8 cellular contexts compared by ENCODE assay signal in genomic region chr2:65040414-65041261, GRCh38. TPM values are rescaled to one million over a fixed set of nuclear protein-coding genes. Genes with fewer than 3 reads are reported as not detected.
DNase-seq lines count a peak whose midpoint lies in the region; ATAC-seq and TF ChIP-seq lines count a peak whose summit lies in the region.

No MANE protein-coding gene starts in this region.

- peaks cover 4% of the 10 kb centered on the region for H3K9me3 ChIP-seq in RWPE2 (ENCODE audit: severe bottlenecking)
- H3K9me3 ChIP-seq in testis, result no peaks in the 10 kb centered on the region

- H3K4me1 ChIP-seq in RWPE2 (ENCODE audit: insufficient read depth, poor library complexity, severe bottlenecking) (no peaks in the 10 kb centered on the region), testis (no peaks in the 10 kb centered on the region)

- peak; percentile 91 for TF ChIP-seq CTCF in RWPE2 (IDR thresholded peaks at IDR 0.05; ENCODE audit: poor library complexity, severe bottlenecking)
- peak; percentile 88 for TF ChIP-seq CTCF in foreskin fibroblast (IDR thresholded peaks at IDR 0.05; ENCODE audit: low read depth, low read length)
- TF ChIP-seq CTCF in osteocyte (IDR thresholded peaks at IDR 0.05), result peak; percentile 95
- TF ChIP-seq CTCF in testis (IDR thresholded peaks at IDR 0.05), result peak; percentile 95 to 97 (median 95)

- intact Hi-C loops in testis (cut with DNase I; ENCODE audit: low total_unique reads), result loop anchor here (5.0 kb wide), 1 partner anchor 123 kb away; no protein-coding TSS in a partner anchor

- no peaks in the 10 kb centered on the region for H3K36me3 Mint-ChIP-seq in osteocyte (ENCODE audit: unreplicated experiment)

- no peak overlapping the region for H3K27ac Mint-ChIP-seq in osteocyte (ENCODE audit: unreplicated experiment)

- WGBS in testis, 2 donors, result 29 to 36% methylated on average over 13 of the region's 13 CpGs

- H3K4me3 ChIP-seq in RWPE2 (ENCODE audit: severe bottlenecking), result no peak overlapping the region
- peak overlapping the region; percentile 9 to 45 for H3K4me3 ChIP-seq in foreskin fibroblast (ENCODE audit: low read depth in 1 of 2, low read length in 2 of 2)
- no peak overlapping the region for H3K4me3 ChIP-seq in testis

- no peaks in the 10 kb centered on the region for H3K27me3 Mint-ChIP-seq in osteocyte (ENCODE audit: unreplicated experiment)

- H3K27ac ChIP-seq in RWPE2 (ENCODE audit: poor library complexity, severe bottlenecking), result no peak overlapping the region
- no peak overlapping the region for H3K27ac ChIP-seq in testis

- ATAC-seq in GM21528 (IDR thresholded peaks at IDR 0.05; ENCODE audit: low FRiP score, unreplicated experiment), result peak; percentile 68
- peak; percentile 95 for ATAC-seq in RWPE2 (ENCODE audit: low read depth)

- H3K27me3 ChIP-seq in RWPE2 (ENCODE audit: insufficient read depth, poor library complexity, severe bottlenecking) (no peaks in the 10 kb centered on the region), testis (no peaks in the 10 kb centered on the region)

- peaks cover 35% of the 10 kb centered on the region for H3K4me1 Mint-ChIP-seq in osteocyte (ENCODE audit: unreplicated experiment)

- H3K36me3 ChIP-seq in RWPE2 (ENCODE audit: low read depth) (no peaks in the 10 kb centered on the region), testis (ENCODE audit: low read depth, missing control alignments) (no peaks in the 10 kb centered on the region)

- H3K4me3 Mint-ChIP-seq in osteocyte (ENCODE audit: unreplicated experiment), result peak overlapping the region; percentile 68

- DNase-seq in D341Med (ENCODE audit: low spot score) (peak; percentile 84), M059J (ENCODE audit: low read depth) (peak; percentile 74), RWPE2 (ENCODE audit: low spot score) (no peak), foreskin fibroblast (peak; percentile 71 to 92), osteocyte (ENCODE audit: extremely low spot score, unreplicated experiment) (peak; percentile 91), testis (peak; percentile 94)
- DNase-seq in activated T-helper 9 cell treated with anti-CD3 and anti-CD28 coated beads, Interleukin-2, amount 50 U/mL, for 16 hours (ENCODE audit: low read depth), result peak; percentile 57

- no peak for TF ChIP-seq POLR2A in testis (IDR thresholded peaks at IDR 0.05)

- H3K9me3 Mint-ChIP-seq in osteocyte (ENCODE audit: unreplicated experiment), result no peaks in the 10 kb centered on the region

RNA-seq across cellular contexts. Expression of gene CEP68, which starts 15.6 kb away (rescaled TPM):
- 1.2 and 3.3 TPM in 2 replicates for total RNA-seq in M059J (2014; rRNA removed; shearing (Covaris generic))
- 20.7 and 22.4 TPM in 2 replicates for total RNA-seq in osteocyte
- total RNA-seq in testis, result 10 to 100 TPM; 25.9 to 28.2 TPM
- polyA plus RNA-seq in testis (ENCODE audit: insufficient read depth, low read depth, low replicate concordance), result 13.3 TPM

RNA-seq across cellular contexts. Expression of gene SLC1A4, which starts 51.4 kb away (rescaled TPM):
- total RNA-seq in M059J (2014; rRNA removed; shearing (Covaris generic)), result 11.8 and 15.4 TPM in 2 replicates
- total RNA-seq in osteocyte (78.7 and 81.8 TPM in 2 replicates), testis (10 to 100 TPM; 14.3 to 17.8 TPM)
- 28.5 TPM for polyA plus RNA-seq in testis (ENCODE audit: insufficient read depth, low read depth, low replicate concordance)

Comparison
In these comparisons a context has a peak if more than half of its experiments do, and no peak if none do; other contexts are left out.
1. H3K4me3 ChIP-seq: peak in foreskin fibroblast (2 of 2); none in RWPE2 (single experiment) and testis (0 of 2).
2. Peak in every context shown above with its lines, with median percentiles within 50 percentile points of each other: CTCF ChIP-seq.